ENCODE assay signal across 20 cellular contexts in genomic region chr5:178677429-178677828, GRCh38. TPM values are rescaled to one million over a fixed set of nuclear protein-coding genes. Genes with fewer than 3 reads are reported as not detected.
A peak's percentile ranks its signal among the peaks of the same experiment; 100 is the strongest.
DNase-seq lines count a peak whose midpoint lies in the region; ATAC-seq, FAIRE-seq and TF ChIP-seq lines count a peak whose summit lies in the region.
"Had no signal": no experiment of that assay in that cellular context is flagged by ENCODE, and none has a peak within 500 bp of the region (broad histone marks: within the 10 kb centered on the region; RNA-seq: fewer than 3 reads in every experiment).

No MANE protein-coding gene starts in this region.

- ATAC-seq in Right ventricle myocardium superior (ENCODE audit: poor library complexity) (peak; percentile 65), body of pancreas (peak; percentile 98), upper lobe of right lung (peak; percentile 93)
- ATAC-seq: GM12878 had no signal

- H3K27me3 ChIP-seq in body of pancreas (no peaks in the 10 kb centered on the region), upper lobe of right lung (no peaks in the 10 kb centered on the region), tibial artery (no peaks in the 10 kb centered on the region), small intestine (ENCODE audit: control insufficient read depth in 2 of 2, insufficient read depth in 2 of 2, low read length in 2 of 2) (no peaks in the 10 kb centered on the region)

- intact Hi-C loops in Right ventricle myocardium superior (cut with DNase I) (no loop called here), cardiac septum (cut with DNase I) (no loop called here), body of pancreas (cut with DNase I) (no loop called here), upper lobe of right lung (cut with DNase I) (no loop called here), tibial artery (cut with DNase I; ENCODE audit: low total_unique reads) (no loop called here)

- H3K36me3 ChIP-seq in body of pancreas (replicated peaks in 1 of 2; ENCODE audit: insufficient read depth in 1 of 2, low read depth in 2 of 2) = no peaks in the 10 kb centered on the region
- H3K36me3 ChIP-seq in upper lobe of right lung = no peaks in the 10 kb centered on the region
- no peaks in the 10 kb centered on the region for H3K36me3 ChIP-seq in tibial artery
- no peaks in the 10 kb centered on the region for H3K36me3 ChIP-seq in small intestine (ENCODE audit: control insufficient read depth in 2 of 2, insufficient read depth in 2 of 2, low read length in 2 of 2)

- H3K9me3 ChIP-seq in body of pancreas = no peaks in the 10 kb centered on the region
- H3K9me3 ChIP-seq in upper lobe of right lung = no peaks in the 10 kb centered on the region
- no peaks in the 10 kb centered on the region for H3K9me3 ChIP-seq in tibial artery
- H3K9me3 ChIP-seq in small intestine (ENCODE audit: control insufficient read depth, low read depth) = no peaks in the 10 kb centered on the region

- no peak for TF ChIP-seq POLR2A in body of pancreas (IDR thresholded peaks at IDR 0.05)

- peaks cover 7% of the 10 kb centered on the region for H3K4me1 ChIP-seq in body of pancreas
- no peaks in the 10 kb centered on the region for H3K4me1 ChIP-seq in upper lobe of right lung
- H3K4me1 ChIP-seq in tibial artery = no peaks in the 10 kb centered on the region
- no peaks in the 10 kb centered on the region for H3K4me1 ChIP-seq in small intestine (ENCODE audit: control insufficient read depth in 2 of 2, insufficient read depth in 1 of 2, low read depth in 1 of 2, low read length in 1 of 2)

- no peak overlapping the region for H3K4me3 ChIP-seq in body of pancreas
- H3K4me3 ChIP-seq in upper lobe of right lung = no peak overlapping the region
- H3K4me3 ChIP-seq in tibial artery = no peak overlapping the region
- H3K4me3 ChIP-seq in small intestine (ENCODE audit: low read depth in 1 of 2, low read length in 2 of 2) = no peak overlapping the region
- H3K4me3 ChIP-seq: GM12878, SK-N-MC had no signal

- no peak for DNase-seq in Right ventricle myocardium superior
- no peak for DNase-seq in cardiac septum (ENCODE audit: low spot score)
- DNase-seq in MV-4-11 (lab: John Stamatoyannopoulos, UW) = peak; percentile 63
- DNase-seq in body of pancreas = peak; percentile 37 to 81 (median 72)
- no peak for DNase-seq in upper lobe of right lung
- DNase-seq in tibial artery = no peak
- DNase-seq in small intestine = no peak
- DNase-seq: ACHN; CD4-positive, alpha-beta memory T cell; DMS79; H9; NCI-H1092 treated with DMSO at 0.1 percent for 48 hours; NCI-H1694 treated with DMSO at 0.1 percent for 48 hours; NCI-H2171; NCI-H446 treated with DMSO at 0.1 percent for 48 hours; NCI-H748 treated with DMSO at 0.1 percent for 48 hours; RPMI8226 had no signal

- no peak for FAIRE-seq in small intestine (lab: Jason Lieb, UNC)
- FAIRE-seq: GM12878, GM18507 had no signal

- TF ChIP-seq CTCF in body of pancreas (IDR thresholded peaks at IDR 0.05) (no peak), upper lobe of right lung (IDR thresholded peaks at IDR 0.05) (no peak), tibial artery (IDR thresholded peaks at IDR 0.05) (no peak)

- WGBS in body of pancreas, 2 donors = 7 to 11% methylated on average over 2 of the region's 2 CpGs
- WGBS in small intestine, 3 donors = 52 to 64% (median 59%) methylated on average over 2 of the region's 2 CpGs

- peak overlapping the region in 3 of 4 donors; percentile 48 to 72 (median 49) for H3K27ac ChIP-seq in body of pancreas
- H3K27ac ChIP-seq in upper lobe of right lung = no peak overlapping the region
- H3K27ac ChIP-seq in tibial artery = no peak overlapping the region
- H3K27ac ChIP-seq in small intestine (ENCODE audit: low read depth in 1 of 2, low read length in 1 of 2) = no peak overlapping the region
- H3K27ac ChIP-seq: SK-N-MC had no signal

RNA-seq across cellular contexts. Expression of gene CLK4, which starts 50.6 kb away (rescaled TPM):
- 23.2 TPM for total RNA-seq in Right ventricle myocardium superior
- total RNA-seq in cardiac septum = 22.1 TPM
- 10 to 100 TPM; 46.5 to 49.0 TPM for total RNA-seq in body of pancreas
- total RNA-seq in upper lobe of right lung = 35.4 TPM
- polyA plus RNA-seq in small intestine = 10 to 100 TPM in 2 of 3 donors, 1 to 10 TPM in 1; 8.2 to 26.6 (median 16.5) TPM

RNA-seq across cellular contexts. Expression of gene ZNF354A, which starts 53.0 kb away (rescaled TPM):
- total RNA-seq in Right ventricle myocardium superior (7.7 TPM), cardiac septum (7.3 TPM), body of pancreas (10 to 100 TPM in 1 of 2 donors, 1 to 10 TPM in 1; 9.6 to 31.3 TPM), upper lobe of right lung (13.3 TPM)
- 10 to 100 TPM in 1 of 3 donors, 1 to 10 TPM in 2; 5.2 to 11.2 (median 7.6) TPM for polyA plus RNA-seq in small intestine

Comparison
In these comparisons a context has a peak if more than half of its experiments do, and no peak if none do; other contexts are left out.
1. DNase-seq: peak in MV-4-11 (single experiment) and body of pancreas (4 of 4); none in Right ventricle myocardium superior (single experiment), cardiac septum (single experiment), upper lobe of right lung (single experiment), tibial artery (0 of 2) and small intestine (single experiment).
2. H3K27ac ChIP-seq: peak in body of pancreas (3 of 4); none in upper lobe of right lung (single experiment), tibial artery (0 of 2) and small intestine (0 of 2).
3. Peak in every context shown above with its lines, with median percentiles within 50 percentile points of each other: ATAC-seq.